ENCODE assay signal across 18 cellular contexts in genomic region chr2:7707723-7708122, GRCh38.
DNase-seq lines count a peak whose midpoint lies in the region; ATAC-seq, FAIRE-seq and TF ChIP-seq lines count a peak whose summit lies in the region.
"Had no signal": no experiment of that assay in that cellular context is flagged by ENCODE, and none has a peak within 500 bp of the region (broad histone marks: within the 10 kb centered on the region; RNA-seq: fewer than 3 reads in every experiment).

No MANE protein-coding gene starts in this region.

- H3K27ac Mint-ChIP-seq in activated CD8-positive, alpha-beta memory T cell treated with anti-CD3 and anti-CD28 coated beads, Interleukin-2, amount 10 ng/mL, durations not matched to agents 7 days and 5 days = no peak overlapping the region
- no peak overlapping the region for H3K27ac Mint-ChIP-seq in naive thymus-derived CD8-positive, alpha-beta T cell
- H3K27ac Mint-ChIP-seq: nephron; T-helper 1 cell treated with Interleukin-12 subunit alpha and Interleukin-12 subunit beta and Interleukin-4 antibody, amounts not matched to agents 30 μg/mL and 1 μg/mL, for 36 hours had no signal

- peak overlapping the region; percentile 51 for H2AFZ ChIP-seq in keratinocyte (ENCODE audit: control insufficient read depth, low read length)

- TF ChIP-seq EP300 in A549 (IDR thresholded peaks at IDR 0.05) = no peak

- H3K9me1 ChIP-seq in keratinocyte (ENCODE audit: control insufficient read depth, extremely low read depth, insufficient read depth, low read length) = no peaks in the 10 kb centered on the region

- FAIRE-seq in A549 (lab: Jason Lieb, UNC) (no peak), HTR-8/SVneo (lab: Jason Lieb, UNC) (no peak), keratinocyte (lab: Jason Lieb, UNC) (peak; percentile 92)

- H3K9me3 Mint-ChIP-seq in activated CD8-positive, alpha-beta memory T cell treated with anti-CD3 and anti-CD28 coated beads, Interleukin-2, amount 10 ng/mL, durations not matched to agents 7 days and 5 days (ENCODE audit: low read depth) = no peaks in the 10 kb centered on the region
- H3K9me3 Mint-ChIP-seq in naive thymus-derived CD8-positive, alpha-beta T cell = no peaks in the 10 kb centered on the region
- H3K9me3 Mint-ChIP-seq: nephron; T-helper 1 cell treated with Interleukin-12 subunit alpha and Interleukin-12 subunit beta and Interleukin-4 antibody, amounts not matched to agents 30 μg/mL and 1 μg/mL, for 36 hours had no signal

- H3K79me2 ChIP-seq in keratinocyte (ENCODE audit: control insufficient read depth, insufficient read depth, low read length) = no peaks in the 10 kb centered on the region

- TF ChIP-seq CTCF in A549 (IDR thresholded peaks at IDR 0.05) (no peak), keratinocyte (optimal IDR thresholded peaks at IDR 0.05 in 1 of 3, IDR thresholded peaks at IDR 0.05 in 1 of 3, conservative IDR thresholded peaks at IDR 0.05 in 1 of 3; ENCODE audit: extremely low read depth in 1 of 3, insufficient read depth in 2 of 3, low read length in 3 of 3) (no peak)

- peak; percentile 8 to 37 for DNase-seq in A549 (ENCODE audit: low read depth in 1 of 2, low spot score in 1 of 2)
- peak; percentile 9 for DNase-seq in HTR-8/SVneo (ENCODE audit: insufficient read length, low spot score)
- peak; percentile 54 for DNase-seq in amniotic stem cell (lab: John Stamatoyannopoulos, UW)
- peak; percentile 95 for DNase-seq in keratinocyte (ENCODE audit: low read depth, low spot score)
- no peak for DNase-seq in HCEC 1CT
- no peak for DNase-seq in activated effector memory CD4-positive, alpha-beta T cell treated with anti-CD3 and anti-CD28 coated beads, Interleukin-2, amount 50 U/mL, for 16 hours
- no peak for DNase-seq in activated CD8-positive, alpha-beta memory T cell treated with anti-CD3 and anti-CD28 coated beads, Interleukin-2, amount 10 ng/mL, durations not matched to agents 7 days and 5 days
- DNase-seq in naive thymus-derived CD8-positive, alpha-beta T cell = no peak
- DNase-seq: dermis blood vessel endothelial cell; GF-D8; NCI-H1105; right lobe of liver; stimulated activated CD4-positive, alpha-beta T cell treated with anti-CD3 and anti-CD28 coated beads, Interleukin-4, amount 100 ng/mL, for 24 hours had no signal

- CTCF ChIA-PET in A549 (lab: Yijun Ruan, JAX) = interaction anchor here (0.6 kb wide), 1 partner anchor 165 kb away, joined by 3 read pairs; no protein-coding TSS in a partner anchor
- CTCF ChIA-PET in activated CD8-positive, alpha-beta memory T cell treated with anti-CD3 and anti-CD28 coated beads, Interleukin-2, amount 10 ng/mL, durations not matched to agents 7 days and 5 days (lab: Charles Lee) = interaction anchor here (0.8 kb wide), 1 partner anchor 35 kb away, joined by 3 read pairs; no protein-coding TSS in a partner anchor

- H3K4me2 ChIP-seq in A549 (peak overlapping the region; percentile 1; the same call in 2 of the 3 replicates), keratinocyte (ENCODE audit: control insufficient read depth, extremely low read depth, insufficient read depth, low read depth, low read length) (peak overlapping the region; percentile 62)

- H3K4me1 ChIP-seq in A549 = peaks cover 16% of the 10 kb centered on the region
- H3K4me1 ChIP-seq in keratinocyte (ENCODE audit: control insufficient read depth, extremely low read depth, insufficient read depth, low read length) = peaks cover 37% of the 10 kb centered on the region
- H3K4me1 ChIP-seq: right lobe of liver had no signal

- H3K9ac ChIP-seq in keratinocyte (ENCODE audit: control insufficient read depth, extremely low read depth, insufficient read depth, low read length) = no peak overlapping the region

- no peaks in the 10 kb centered on the region for H4K20me1 ChIP-seq in keratinocyte (ENCODE audit: control insufficient read depth, extremely low read depth, insufficient read depth, low read length)

- H3K27ac ChIP-seq in A549 = peak overlapping the region in 1 of 2 experiments; percentile 69; a peak in 4 of 6 replicates
- H3K27ac ChIP-seq in keratinocyte (ENCODE audit: control insufficient read depth, insufficient read depth, low read length) = peak overlapping the region; percentile 72
- H3K27ac ChIP-seq: right lobe of liver, thoracic aorta had no signal

- H3K36me3 Mint-ChIP-seq in activated CD8-positive, alpha-beta memory T cell treated with anti-CD3 and anti-CD28 coated beads, Interleukin-2, amount 10 ng/mL, durations not matched to agents 7 days and 5 days = peaks cover 12% of the 10 kb centered on the region
- H3K36me3 Mint-ChIP-seq in naive thymus-derived CD8-positive, alpha-beta T cell = no peaks in the 10 kb centered on the region

- no peaks in the 10 kb centered on the region for H3K9me3 ChIP-seq in A549
- no peaks in the 10 kb centered on the region for H3K9me3 ChIP-seq in keratinocyte (ENCODE audit: control insufficient read depth, low read depth, low read length)
- H3K9me3 ChIP-seq: right lobe of liver, thoracic aorta had no signal

- H3K4me1 Mint-ChIP-seq in activated CD8-positive, alpha-beta memory T cell treated with anti-CD3 and anti-CD28 coated beads, Interleukin-2, amount 10 ng/mL, durations not matched to agents 7 days and 5 days = peaks cover 10% of the 10 kb centered on the region
- peaks cover 8 to 17% (median 12%) of the 10 kb centered on the region in 4 donors for H3K4me1 Mint-ChIP-seq in naive thymus-derived CD8-positive, alpha-beta T cell

- dilution Hi-C loops in keratinocyte (cut with MboI; ENCODE audit: extremely low pct_ligation_motif_present, low sequenced_read_pairs) = no loop called here

- WGBS in A549 (ENCODE audit: missing lambda C conversion rate) = 14% methylated on average over 2 of the region's 2 CpGs

- H3K4me3 Mint-ChIP-seq in activated CD8-positive, alpha-beta memory T cell treated with anti-CD3 and anti-CD28 coated beads, Interleukin-2, amount 10 ng/mL, durations not matched to agents 7 days and 5 days = no peak overlapping the region
- H3K4me3 Mint-ChIP-seq in naive thymus-derived CD8-positive, alpha-beta T cell = no peak overlapping the region
- H3K4me3 Mint-ChIP-seq: nephron; T-helper 1 cell treated with Interleukin-12 subunit alpha and Interleukin-12 subunit beta and Interleukin-4 antibody, amounts not matched to agents 30 μg/mL and 1 μg/mL, for 36 hours had no signal

- TF ChIP-seq POLR2A in A549 (IDR thresholded peaks at IDR 0.05; ENCODE audit: low read length) = no peak

- POLR2A ChIA-PET in A549 (lab: Yijun Ruan, JAX) = no interaction called here
- POLR2A ChIA-PET in naive thymus-derived CD8-positive, alpha-beta T cell (lab: Charles Lee) = interaction anchor here (0.8 kb wide), 1 partner anchor 8 kb away, joined by 3 read pairs; no protein-coding TSS in a partner anchor

- peak; percentile 63 to 86 for ATAC-seq in A549
- ATAC-seq in activated CD8-positive, alpha-beta memory T cell treated with anti-CD3 and anti-CD28 coated beads, Interleukin-2, amount 10 ng/mL, durations not matched to agents 7 days and 5 days = no peak
- no peak for ATAC-seq in naive thymus-derived CD8-positive, alpha-beta T cell
- ATAC-seq: right lobe of liver, Right ventricle myocardium inferior had no signal

- no peaks in the 10 kb centered on the region for H3K36me3 ChIP-seq in keratinocyte (ENCODE audit: control insufficient read depth in 2 of 2, extremely low read depth in 1 of 2, insufficient read depth in 2 of 2, low read length in 2 of 2)
- H3K36me3 ChIP-seq: right lobe of liver, thoracic aorta had no signal

- TF ChIP-seq RAD21 in A549 (conservative IDR thresholded peaks at IDR 0.05 in 1 of 2, IDR thresholded peaks at IDR 0.05 in 1 of 2) = no peak

- H3K4me3 ChIP-seq in A549 (no peak overlapping the region), keratinocyte (ENCODE audit: control insufficient read depth in 2 of 3, extremely low read depth in 1 of 3, insufficient read depth in 2 of 3, low read depth in 1 of 3, low read length in 3 of 3) (peak overlapping the region in 1 of 3 experiments; percentile 3)
- H3K4me3 ChIP-seq: lung, right lobe of liver, thoracic aorta had no signal

- no peaks in the 10 kb centered on the region for H3K27me3 Mint-ChIP-seq in activated CD8-positive, alpha-beta memory T cell treated with anti-CD3 and anti-CD28 coated beads, Interleukin-2, amount 10 ng/mL, durations not matched to agents 7 days and 5 days
- no peaks in the 10 kb centered on the region for H3K27me3 Mint-ChIP-seq in naive thymus-derived CD8-positive, alpha-beta T cell

- no peaks in the 10 kb centered on the region for H3K27me3 ChIP-seq in keratinocyte (ENCODE audit: control insufficient read depth, extremely low read depth, insufficient read depth, low read length)
- H3K27me3 ChIP-seq: right lobe of liver had no signal

TF ChIP-seq in A549, 52 proteins besides CTCF, POLR2A, EP300 and RAD21 (continues in another document):
- TF ChIP-seq PHF8 (IDR thresholded peaks at IDR 0.05; ENCODE audit: borderline replicate concordance, low read depth) (no peak), HMGXB4 (CRISPR knock-in tag; IDR thresholded peaks at IDR 0.05; ENCODE audit: borderline replicate concordance) (no peak), NR3C1 (IDR thresholded peaks at IDR 0.05) (no peak), E2F6 (IDR thresholded peaks at IDR 0.05; ENCODE audit: borderline replicate concordance, low read depth) (no peak), CHD4 (IDR thresholded peaks at IDR 0.05; ENCODE audit: borderline replicate concordance) (no peak), JUNB (IDR thresholded peaks at IDR 0.05) (peak; percentile 35), FOSB (CRISPR knock-in tag; IDR thresholded peaks at IDR 0.05) (no peak), CBX8 (IDR thresholded peaks at IDR 0.05) (no peak)
- TF ChIP-seq, protein P1, sequence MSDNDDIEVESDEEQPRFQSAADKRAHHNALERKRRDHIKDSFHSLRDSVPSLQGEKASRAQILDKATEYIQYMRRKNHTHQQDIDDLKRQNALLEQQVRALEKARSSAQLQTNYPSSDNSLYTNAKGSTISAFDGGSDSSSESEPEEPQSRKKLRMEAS (IDR thresholded peaks at IDR 0.05) = no peak

Comparison
In these comparisons a context has a peak if more than half of its experiments do, and no peak if none do; other contexts are left out.
1. ATAC-seq: peak in A549 (2 of 2); none in activated CD8-positive, alpha-beta memory T cell treated with anti-CD3 and anti-CD28 coated beads, Interleukin-2, amount 10 ng/mL, durations not matched to agents 7 days and 5 days (single experiment) and naive thymus-derived CD8-positive, alpha-beta T cell (0 of 2).
2. DNase-seq: peak in A549 (2 of 2), HTR-8/SVneo (single experiment), amniotic stem cell (single experiment) and keratinocyte (single experiment); none in HCEC 1CT (single experiment), activated effector memory CD4-positive, alpha-beta T cell treated with anti-CD3 and anti-CD28 coated beads, Interleukin-2, amount 50 U/mL, for 16 hours (single experiment), activated CD8-positive, alpha-beta memory T cell treated with anti-CD3 and anti-CD28 coated beads, Interleukin-2, amount 10 ng/mL, durations not matched to agents 7 days and 5 days (single experiment) and naive thymus-derived CD8-positive, alpha-beta T cell (0 of 10).